1 cellular context compared by ENCODE assay signal in genomic region chr15:56972426-56972825, GRCh38.
A peak's percentile ranks its signal among the peaks of the same experiment; 100 is the strongest.
TF ChIP-seq lines count a peak whose summit lies in the region.

No MANE protein-coding gene starts in this region.

TF ChIP-seq in K562, 482 proteins besides CTCF, POLR2A, EP300 and RAD21 (continued from another document and continues in another):
- TF ChIP-seq AFF4 (CRISPR knock-in tag; IDR thresholded peaks at IDR 0.05) (no peak), MTA1 (IDR thresholded peaks at IDR 0.05; ENCODE audit: borderline replicate concordance) (peak; percentile 24; the same call in 1 of the 2 replicates), NCOA1 (IDR thresholded peaks at IDR 0.05; ENCODE audit: low read depth) (no peak), NFE2L1 (tag; IDR thresholded peaks at IDR 0.05; ENCODE audit: borderline replicate concordance, low read depth) (no peak), HLTF (IDR thresholded peaks at IDR 0.05) (no peak), NR4A1 (CRISPR knock-in tag; IDR thresholded peaks at IDR 0.05) (no peak), NR4A1 (tag; IDR thresholded peaks at IDR 0.05) (no peak), ETS2 (tag; IDR thresholded peaks at IDR 0.05; ENCODE audit: borderline replicate concordance, poor library complexity, severe bottlenecking) (no peak), HMG20B (CRISPR knock-in tag; IDR thresholded peaks at IDR 0.05) (no peak), POLR3G (IDR thresholded peaks at IDR 0.05; ENCODE audit: extremely low read depth, insufficient read length, insufficient replicate concordance) (no peak), HNRNPLL (IDR thresholded peaks at IDR 0.05; ENCODE audit: low read depth, low read length, poor library complexity, severe bottlenecking) (no peak), ARID1B (IDR thresholded peaks at IDR 0.05) (peak; percentile 80), SMARCC2 (IDR thresholded peaks at IDR 0.05; ENCODE audit: low read depth) (0 out of 2 replicates have a peak, but pooled peaks have one; percentile 36), KDM1A (IDR thresholded peaks at IDR 0.05) (peak; percentile 52 to 68; a peak in 2 of 4 replicates), ILF3 (IDR thresholded peaks at IDR 0.05; ENCODE audit: borderline replicate concordance) (no peak), PHF21A (IDR thresholded peaks at IDR 0.05; ENCODE audit: borderline replicate concordance, low read depth) (no peak), RB1 (IDR thresholded peaks at IDR 0.05; ENCODE audit: low read depth) (no peak), BCOR (IDR thresholded peaks at IDR 0.05) (no peak), ZBTB12 (CRISPR knock-in tag; IDR thresholded peaks at IDR 0.05) (no peak), ZNF586 (CRISPR knock-in tag; conservative IDR thresholded peaks at IDR 0.05) (no peak), DNMT1 (IDR thresholded peaks at IDR 0.05) (no peak), ZNF347 (CRISPR knock-in tag; IDR thresholded peaks at IDR 0.05; ENCODE audit: low read depth) (no peak), TRIM24 (IDR thresholded peaks at IDR 0.05) (no peak), CBX3 (IDR thresholded peaks at IDR 0.05; ENCODE audit: borderline replicate concordance in 1 of 2, low read length in 2 of 2) (no peak), CCAR2 (IDR thresholded peaks at IDR 0.05; ENCODE audit: low read depth, low read length) (no peak), MAX (CRISPR knock-in tag; IDR thresholded peaks at IDR 0.05) (no peak), NCOA4 (IDR thresholded peaks at IDR 0.05; ENCODE audit: partially characterized antibody) (no peak), SMARCE1 (IDR thresholded peaks at IDR 0.05) (peak; percentile 52; the same call in 1 of the 2 replicates), TAF1 (IDR thresholded peaks at IDR 0.05; ENCODE audit: control insufficient read depth, extremely low read depth, insufficient read depth, low read length, severe bottlenecking) (no peak), L3MBTL2 (IDR thresholded peaks at IDR 0.05) (no peak), RCOR1 (IDR thresholded peaks at IDR 0.05; ENCODE audit: borderline replicate concordance in 1 of 2, low read depth in 2 of 2, low read length in 2 of 2) (peak in 1 of 2 experiments; percentile 76; a peak in 2 of 4 replicates), MECOM (CRISPR knock-in tag; IDR thresholded peaks at IDR 0.05) (no peak), RBM17 (IDR thresholded peaks at IDR 0.05; ENCODE audit: borderline replicate concordance, low read depth, low read length) (no peak), RBFOX2 (IDR thresholded peaks at IDR 0.05; ENCODE audit: low read depth, low read length) (no peak), ESRRA (IDR thresholded peaks at IDR 0.05; ENCODE audit: borderline replicate concordance, low read depth) (no peak; the same call in 1 of the 2 replicates), ETV5 (CRISPR knock-in tag; IDR thresholded peaks at IDR 0.05; ENCODE audit: low read depth) (no peak), ATF3 (IDR thresholded peaks at IDR 0.05) (no peak), ATF3 (CRISPR knock-in tag; conservative IDR thresholded peaks at IDR 0.05) (no peak), SRSF7 (optimal IDR thresholded peaks at IDR 0.05; ENCODE audit: low read depth, low read length) (no peak), NFIX (CRISPR knock-in tag; IDR thresholded peaks at IDR 0.05; ENCODE audit: low read depth) (no peak), ATF7 (IDR thresholded peaks at IDR 0.05) (no peak), ZBED1 (IDR thresholded peaks at IDR 0.05) (no peak), NFRKB (IDR thresholded peaks at IDR 0.05; ENCODE audit: low read depth) (no peak), FOS (IDR thresholded peaks at IDR 0.05; ENCODE audit: extremely low read depth, insufficient read length) (no peak), NFATC3 (IDR thresholded peaks at IDR 0.05) (no peak), ZBTB8A (IDR thresholded peaks at IDR 0.05; ENCODE audit: partially characterized antibody) (no peak), ZNF707 (CRISPR knock-in tag; conservative IDR thresholded peaks at IDR 0.05) (no peak), RERE (CRISPR knock-in tag; IDR thresholded peaks at IDR 0.05; ENCODE audit: borderline replicate concordance) (no peak), CLOCK (CRISPR knock-in tag; IDR thresholded peaks at IDR 0.05; ENCODE audit: borderline replicate concordance) (no peak), FOXA3 (CRISPR knock-in tag; conservative IDR thresholded peaks at IDR 0.05 in 1 of 2, IDR thresholded peaks at IDR 0.05 in 1 of 2) (no peak), ZNF140 (CRISPR knock-in tag; IDR thresholded peaks at IDR 0.05) (no peak), STAT6 (CRISPR knock-in tag; IDR thresholded peaks at IDR 0.05) (no peak), ZBTB33 (CRISPR knock-in tag; IDR thresholded peaks at IDR 0.05) (no peak), SRSF9 (IDR thresholded peaks at IDR 0.05; ENCODE audit: borderline replicate concordance, low read depth, low read length) (no peak)
